Comparison of ENCODE assay signal across 9 cellular contexts in the genomic region with DNA sequence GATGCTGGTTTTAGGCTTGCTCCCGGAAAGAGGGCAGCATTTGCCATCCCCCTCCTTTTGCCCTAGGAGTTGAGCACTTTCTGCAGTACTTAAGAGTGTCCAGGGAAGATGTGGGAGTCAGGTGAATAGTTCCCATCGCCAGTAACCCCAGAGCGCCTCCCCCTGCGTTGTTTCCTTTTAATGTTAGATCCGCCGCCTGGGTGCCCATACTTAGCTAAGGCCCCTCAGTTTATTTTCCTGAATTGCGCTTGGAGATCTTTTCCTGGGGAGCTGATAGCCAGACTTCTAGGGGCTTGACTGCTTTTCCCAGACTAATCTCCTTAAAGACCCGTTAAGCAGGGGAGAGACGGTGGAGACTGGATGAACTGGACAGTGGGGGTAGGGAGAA. TPM values are rescaled to one million over a fixed set of nuclear protein-coding genes. Genes with fewer than 3 reads are reported as not detected.
DNase-seq lines count a peak whose midpoint lies in the region; ATAC-seq and TF ChIP-seq lines count a peak whose summit lies in the region.
"Had no signal": no experiment of that assay in that cellular context is flagged by ENCODE, and none has a peak within 500 bp of the region (broad histone marks: within the 10 kb centered on the region; RNA-seq: fewer than 3 reads in every experiment).

No MANE protein-coding gene starts in this region.

- DNase-seq in stimulated activated naive CD8-positive, alpha-beta T cell treated with anti-CD3 and anti-CD28 coated beads, Interleukin-15, amount 100 ng/mL, for 72 hours = no peak
- no peak for DNase-seq in stimulated activated naive CD8-positive, alpha-beta T cell treated with anti-CD3 and anti-CD28 coated beads, Interleukin-15, Interleukin-2, amounts not matched to agents 100 U/mL and 50 U/mL, for 24 hours
- DNase-seq in endothelial cell (ENCODE audit: low spot score) (no peak), nephron progenitor cell (no peak)
- DNase-seq in stimulated activated CD4-positive, alpha-beta T cell treated with anti-CD3 and anti-CD28 coated beads, Interleukin-4, amount 100 ng/mL, for 1 hour = no peak
- no peak for DNase-seq in activated effector memory CD4-positive, alpha-beta T cell treated with anti-CD3 and anti-CD28 coated beads, Interleukin-2, amount 50 U/mL, for 16 hours
- DNase-seq in stimulated activated CD8-positive, alpha-beta memory T cell treated with anti-CD3 and anti-CD28 coated beads, Interleukin-4, amount 100 ng/mL, for 48 hours = no peak
- DNase-seq: activated CD4-positive, alpha-beta T cell treated with anti-CD3 and anti-CD28 coated beads for 48 hours had no signal

- peaks cover 42% of the 10 kb centered on the region for H3K27me3 Mint-ChIP-seq in stimulated activated naive CD8-positive, alpha-beta T cell treated with anti-CD3 and anti-CD28 coated beads, Interleukin-15, amount 100 ng/mL, for 72 hours
- H3K27me3 Mint-ChIP-seq in endothelial cell (ENCODE audit: unreplicated experiment) (peaks cover 8% of the 10 kb centered on the region), nephron progenitor cell (ENCODE audit: low read depth, poor library complexity) (peaks cover 50% of the 10 kb centered on the region)

- H3K36me3 Mint-ChIP-seq in endothelial cell (ENCODE audit: low read depth, unreplicated experiment) = peaks cover 6% of the 10 kb centered on the region
- H3K36me3 Mint-ChIP-seq in nephron progenitor cell (ENCODE audit: low read depth) = peaks cover 6% of the 10 kb centered on the region

- H3K4me1 Mint-ChIP-seq in stimulated activated naive CD8-positive, alpha-beta T cell treated with anti-CD3 and anti-CD28 coated beads, Interleukin-15, amount 100 ng/mL, for 72 hours = peaks cover 6% of the 10 kb centered on the region
- H3K4me1 Mint-ChIP-seq in endothelial cell (ENCODE audit: unreplicated experiment) (peaks cover 24% of the 10 kb centered on the region), nephron progenitor cell (peaks cover 21% of the 10 kb centered on the region)

- H3K9me3 Mint-ChIP-seq in stimulated activated naive CD8-positive, alpha-beta T cell treated with anti-CD3 and anti-CD28 coated beads, Interleukin-15, amount 100 ng/mL, for 72 hours = no peaks in the 10 kb centered on the region
- H3K9me3 Mint-ChIP-seq in endothelial cell (ENCODE audit: unreplicated experiment) = no peaks in the 10 kb centered on the region
- no peaks in the 10 kb centered on the region for H3K9me3 Mint-ChIP-seq in nephron progenitor cell

- no peak for TF ChIP-seq CTCF in endothelial cell (IDR thresholded peaks at IDR 0.05; ENCODE audit: unreplicated experiment)
- TF ChIP-seq CTCF in nephron progenitor cell (IDR thresholded peaks at IDR 0.05) = no peak

- peak overlapping the region; percentile 21 to 57 for H3K4me3 Mint-ChIP-seq in stimulated activated naive CD8-positive, alpha-beta T cell treated with anti-CD3 and anti-CD28 coated beads, Interleukin-15, amount 100 ng/mL, for 72 hours
- H3K4me3 Mint-ChIP-seq in endothelial cell (ENCODE audit: unreplicated experiment) (peak overlapping the region; percentile 95), nephron progenitor cell (peak overlapping the region; percentile 84)

- no peak for ATAC-seq in stimulated activated naive CD8-positive, alpha-beta T cell treated with anti-CD3 and anti-CD28 coated beads, Interleukin-15, amount 100 ng/mL, for 72 hours
- no peak for ATAC-seq in stimulated activated naive CD8-positive, alpha-beta T cell treated with anti-CD3 and anti-CD28 coated beads, Interleukin-15, Interleukin-2, amounts not matched to agents 100 U/mL and 50 U/mL, for 24 hours
- no peak for ATAC-seq in GM19395 (IDR thresholded peaks at IDR 0.05; ENCODE audit: unreplicated experiment)

- H3K27ac Mint-ChIP-seq in stimulated activated naive CD8-positive, alpha-beta T cell treated with anti-CD3 and anti-CD28 coated beads, Interleukin-15, amount 100 ng/mL, for 72 hours = no peak overlapping the region
- H3K27ac Mint-ChIP-seq in endothelial cell (ENCODE audit: unreplicated experiment) = peak overlapping the region; percentile 63
- H3K27ac Mint-ChIP-seq in nephron progenitor cell = no peak overlapping the region

RNA-seq across cellular contexts. Expression of a gene that starts 0.4 kb away (rescaled TPM):
- total RNA-seq in endothelial cell (ENCODE audit: unreplicated experiment) = 5.2 TPM

RNA-seq across cellular contexts. Expression of a gene that starts 39.8 kb away (rescaled TPM):
- total RNA-seq in endothelial cell (ENCODE audit: unreplicated experiment) = 7.5 TPM

Comparison
In these comparisons a context has a peak if more than half of its experiments do, and no peak if none do; other contexts are left out.
1. H3K4me3 Mint-ChIP-seq: peak in every context shown above with its lines; median percentile 95 in endothelial cell; 84 in nephron progenitor cell; 39 in stimulated activated naive CD8-positive, alpha-beta T cell treated with anti-CD3 and anti-CD28 coated beads, Interleukin-15, amount 100 ng/mL, for 72 hours.